In genomic region chr1:119701659-119702058, GRCh38 we compare ENCODE assay signal across 9 cellular contexts.
"Had no signal": no experiment of that assay in that cellular context is flagged by ENCODE, and none has a peak within 500 bp of the region (broad histone marks: within the 10 kb centered on the region; RNA-seq: fewer than 3 reads in every experiment).

No MANE protein-coding gene starts in this region.

- H3K9ac ChIP-seq: GM23248 had no signal

- DNase-seq: GOT3, H7, H9 had no signal

- H3K27ac ChIP-seq: GM23248 had no signal

- H3K4me2 ChIP-seq: GM23338 had no signal

- ATAC-seq: GM23338, HCT116 had no signal

- H3K4me3 Mint-ChIP-seq: GM23338, H9, HFFc6 had no signal

- H3K36me3 ChIP-seq: HAP-1 had no signal

- FAIRE-seq: H1 had no signal

- H3K4me3 ChIP-seq: GM23248, GM23338, HAP-1 had no signal

- H2AFZ ChIP-seq: GM23338 had no signal

- H3K27ac Mint-ChIP-seq: GM23338, H9, HFFc6 had no signal

- H3K4me1 ChIP-seq: HAP-1 had no signal
